ENCODE assay signal across 36 cellular contexts in genomic region chr9:87868175-87868574, GRCh38. TPM values are rescaled to one million over a fixed set of nuclear protein-coding genes. Genes with fewer than 3 reads are reported as not detected.
"Had no signal": no experiment of that assay in that cellular context is flagged by ENCODE, and none has a peak within 500 bp of the region (broad histone marks: within the 10 kb centered on the region; RNA-seq: fewer than 3 reads in every experiment).

No MANE protein-coding gene starts in this region.

- H3K36me3 ChIP-seq: adrenal gland, brain microvascular endothelial cell, breast epithelium had no signal

- H3K4me3 Mint-ChIP-seq: activated B cell treated with CpG ODN at 0.5 μM for 24 hours; activated CD4-positive, alpha-beta memory T cell treated with anti-CD3 and anti-CD28 coated beads for 36 hours; activated CD4-positive, alpha-beta T cell treated with anti-CD3 and anti-CD28 coated beads, Interleukin-2, amount 10 ng/mL, durations not matched to agents 24 days and 14 days; activated CD8-positive, alpha-beta T cell treated with anti-CD3 and anti-CD28 coated beads for 36 hours; activated naive CD8-positive, alpha-beta T cell treated with anti-CD3 and anti-CD28 coated beads for 36 hours; activated T-cell treated with anti-CD3 and anti-CD28 coated beads, Interleukin-2, amount 50 U/mL, for 4 hours; activated T-cell treated with anti-CD3 and anti-CD28 coated beads, Interleukin-2, amount 50 U/mL, for 72 hours; activated T-helper 1 cell treated with anti-CD3 and anti-CD28 coated beads, Interleukin-12 subunit alpha, Interleukin-12 subunit beta, Interleukin-2, Interleukin-4 antibody, amounts not matched to agents 30 ng/mL and 10 ng/mL and 1 ng/mL, durations not matched to agents 14 hours and 24 hours and 36 hours; activated T-helper 17 cell treated with anti-CD3 and anti-CD28 coated beads, Interleukin-2, amount 50 U/mL, for 72 hours; T-helper 1 cell treated with Interleukin-12 subunit alpha and Interleukin-12 subunit beta and Interleukin-4 antibody, amounts not matched to agents 30 μg/mL and 1 μg/mL, for 36 hours; T-helper 2 cell treated with Interferon-gamma antibody and Interleukin-4, amounts not matched to agents 5 μg/mL and 100 μg/mL, for 36 hours had no signal

- ATAC-seq: activated CD8-positive, alpha-beta T cell treated with anti-CD3 and anti-CD28 coated beads for 36 hours; activated naive CD4-positive, alpha-beta T cell treated with anti-CD3 and anti-CD28 coated beads, Interleukin-2, amount 50 U/mL, for 72 hours; activated T-cell treated with anti-CD3 and anti-CD28 coated beads, Interleukin-2, amount 50 U/mL, for 4 hours; activated T-cell treated with anti-CD3 and anti-CD28 coated beads, Interleukin-2, amount 50 U/mL, for 72 hours; activated T-helper 17 cell treated with anti-CD3 and anti-CD28 coated beads, Interleukin-2, amount 50 U/mL, for 72 hours; body of pancreas had no signal

- H3K27me3 Mint-ChIP-seq: activated B cell treated with CpG ODN at 0.5 μM for 24 hours; activated CD8-positive, alpha-beta T cell treated with anti-CD3 and anti-CD28 coated beads for 36 hours; activated naive CD8-positive, alpha-beta T cell treated with anti-CD3 and anti-CD28 coated beads for 36 hours had no signal

- H3K9me3 Mint-ChIP-seq: activated B cell treated with CpG ODN at 0.5 μM for 24 hours; activated CD4-positive, alpha-beta memory T cell treated with anti-CD3 and anti-CD28 coated beads for 36 hours; activated CD4-positive, alpha-beta T cell treated with anti-CD3 and anti-CD28 coated beads, Interleukin-2, amount 10 ng/mL, durations not matched to agents 24 days and 14 days; activated CD8-positive, alpha-beta T cell treated with anti-CD3 and anti-CD28 coated beads for 36 hours; activated naive CD8-positive, alpha-beta T cell treated with anti-CD3 and anti-CD28 coated beads for 36 hours; activated T-cell treated with anti-CD3 and anti-CD28 coated beads, Interleukin-2, amount 50 U/mL, for 4 hours; activated T-helper 1 cell treated with anti-CD3 and anti-CD28 coated beads, Interleukin-12 subunit alpha, Interleukin-12 subunit beta, Interleukin-2, Interleukin-4 antibody, amounts not matched to agents 30 ng/mL and 10 ng/mL and 1 ng/mL, durations not matched to agents 14 hours and 24 hours and 36 hours; activated T-helper 17 cell treated with anti-CD3 and anti-CD28 coated beads, Interleukin-2, amount 50 U/mL, for 72 hours had no signal

- H3K27ac Mint-ChIP-seq: activated B cell treated with CpG ODN at 0.5 μM for 24 hours; activated CD4-positive, alpha-beta memory T cell treated with anti-CD3 and anti-CD28 coated beads for 36 hours; activated CD4-positive, alpha-beta T cell treated with anti-CD3 and anti-CD28 coated beads, Interleukin-2, amount 10 ng/mL, durations not matched to agents 24 days and 14 days; activated CD8-positive, alpha-beta T cell treated with anti-CD3 and anti-CD28 coated beads for 36 hours; activated naive CD4-positive, alpha-beta T cell treated with anti-CD3 and anti-CD28 coated beads, Interleukin-2, amount 50 U/mL, for 72 hours; activated naive CD8-positive, alpha-beta T cell treated with anti-CD3 and anti-CD28 coated beads for 36 hours; activated T-cell treated with anti-CD3 and anti-CD28 coated beads, Interleukin-2, amount 50 U/mL, for 72 hours; activated T-helper 1 cell treated with anti-CD3 and anti-CD28 coated beads, Interleukin-12 subunit alpha, Interleukin-12 subunit beta, Interleukin-2, Interleukin-4 antibody, amounts not matched to agents 30 ng/mL and 10 ng/mL and 1 ng/mL, durations not matched to agents 14 hours and 24 hours and 36 hours; activated T-helper 17 cell treated with anti-CD3 and anti-CD28 coated beads, Interleukin-2, amount 50 U/mL, for 72 hours; T-helper 1 cell treated with Interleukin-12 subunit alpha and Interleukin-12 subunit beta and Interleukin-4 antibody, amounts not matched to agents 30 μg/mL and 1 μg/mL, for 36 hours; T-helper 2 cell treated with Interferon-gamma antibody and Interleukin-4, amounts not matched to agents 5 μg/mL and 100 μg/mL, for 36 hours had no signal

- H3K27me3 ChIP-seq: adrenal gland, body of pancreas, brain microvascular endothelial cell, breast epithelium had no signal

- H3K4me1 Mint-ChIP-seq: activated B cell treated with CpG ODN at 0.5 μM for 24 hours; activated CD4-positive, alpha-beta T cell treated with anti-CD3 and anti-CD28 coated beads, Interleukin-2, amount 10 ng/mL, durations not matched to agents 24 days and 14 days; activated naive CD8-positive, alpha-beta T cell treated with anti-CD3 and anti-CD28 coated beads for 36 hours had no signal

- H3K4me3 ChIP-seq: adrenal gland, body of pancreas, breast epithelium had no signal

- H3K36me3 Mint-ChIP-seq: activated CD4-positive, alpha-beta memory T cell treated with anti-CD3 and anti-CD28 coated beads for 36 hours; activated naive CD4-positive, alpha-beta T cell treated with anti-CD3 and anti-CD28 coated beads, Interleukin-2, amount 50 U/mL, for 72 hours; activated naive CD8-positive, alpha-beta T cell treated with anti-CD3 and anti-CD28 coated beads for 36 hours had no signal

- DNase-seq: activated B cell treated with CpG ODN at 0.5 μM for 24 hours; activated CD4-positive, alpha-beta memory T cell treated with anti-CD3 and anti-CD28 coated beads for 36 hours; activated CD4-positive, alpha-beta T cell treated with anti-CD3 and anti-CD28 coated beads for 4 hours; activated CD4-positive, alpha-beta T cell treated with anti-CD3 and anti-CD28 coated beads, Interleukin-2, amount 10 ng/mL, durations not matched to agents 24 days and 14 days; activated CD4-positive, alpha-beta T cell treated with anti-CD3 and anti-CD28 coated beads, Interleukin-2, amount 50 U/mL, for 1 hour; activated CD4-positive, alpha-beta T cell treated with anti-CD3 and anti-CD28 coated beads, Interleukin-2, amount 50 U/mL, for 4 hours; activated CD4-positive, CD25-positive, alpha-beta regulatory T cell treated with anti-CD3 and anti-CD28 coated beads, Interleukin-2, amount 50 U/mL, for 72 hours; activated CD8-positive, alpha-beta memory T cell treated with anti-CD3 and anti-CD28 coated beads, Interleukin-2, amount 50 U/mL, for 4 hours; activated CD8-positive, alpha-beta T cell treated with anti-CD3 and anti-CD28 coated beads for 36 hours; activated effector memory CD4-positive, alpha-beta T cell treated with anti-CD3 and anti-CD28 coated beads, Interleukin-2, amount 50 U/mL, for 16 hours; activated gamma-delta T cell treated with Interleukin-2 at 50 U/mL for 16 hours; activated naive CD4-positive, alpha-beta T cell; activated naive CD4-positive, alpha-beta T cell treated with anti-CD3 and anti-CD28 coated beads, Interleukin-2, amount 50 U/mL, for 16 hours; activated naive CD8-positive, alpha-beta T cell treated with anti-CD3 and anti-CD28 coated beads for 36 hours; activated T-cell treated with anti-CD3 and anti-CD28 coated beads for 4 hours; activated T-cell treated with anti-CD3 and anti-CD28 coated beads, Interleukin-2, amount 50 U/mL, for 1 hour; activated T-cell treated with anti-CD3 and anti-CD28 coated beads, Interleukin-2, amount 50 U/mL, for 4 hours; activated T-cell treated with anti-CD3 and anti-CD28 coated beads, Interleukin-2, amount 50 U/mL, for 72 hours; amniotic stem cell; aorta; body of pancreas; brain microvascular endothelial cell; central memory CD4-positive, alpha-beta T cell; T-helper 1 cell; T-helper 2 cell; T-helper 9 cell had no signal

RNA-seq across cellular contexts. Expression of gene SPATA31E1, which starts 14.5 kb away (rescaled TPM):
- total RNA-seq: activated B cell treated with CpG ODN at 0.5 μM for 24 hours; activated CD4-positive, alpha-beta memory T cell treated with anti-CD3 and anti-CD28 coated beads for 36 hours; activated CD4-positive, alpha-beta T cell treated with anti-CD3 and anti-CD28 coated beads, Interleukin-2, amount 10 ng/mL, durations not matched to agents 24 days and 14 days; activated CD8-positive, alpha-beta T cell treated with anti-CD3 and anti-CD28 coated beads for 36 hours; activated naive CD4-positive, alpha-beta T cell treated with anti-CD3 and anti-CD28 coated beads, Interleukin-2, amount 50 U/mL, for 72 hours; activated naive CD8-positive, alpha-beta T cell treated with anti-CD3 and anti-CD28 coated beads for 36 hours; activated T-cell treated with anti-CD3 and anti-CD28 coated beads, Interleukin-2, amount 50 U/mL, for 4 hours; activated T-cell treated with anti-CD3 and anti-CD28 coated beads, Interleukin-2, amount 50 U/mL, for 72 hours; activated T-helper 1 cell treated with anti-CD3 and anti-CD28 coated beads, Interleukin-12 subunit alpha, Interleukin-12 subunit beta, Interleukin-2, Interleukin-4 antibody, amounts not matched to agents 30 ng/mL and 10 ng/mL and 1 ng/mL, durations not matched to agents 14 hours and 24 hours and 36 hours; activated T-helper 17 cell treated with anti-CD3 and anti-CD28 coated beads, Interleukin-2, amount 50 U/mL, for 72 hours; adrenal gland; aorta; astrocyte; body of pancreas; breast epithelium; cardiac septum; cerebellum had no signal

RNA-seq across cellular contexts. Expression of gene SPATA31C1, which starts 49.6 kb away (rescaled TPM):
- total RNA-seq: activated B cell treated with CpG ODN at 0.5 μM for 24 hours; activated CD4-positive, alpha-beta memory T cell treated with anti-CD3 and anti-CD28 coated beads for 36 hours; activated CD4-positive, alpha-beta T cell treated with anti-CD3 and anti-CD28 coated beads, Interleukin-2, amount 10 ng/mL, durations not matched to agents 24 days and 14 days; activated CD8-positive, alpha-beta T cell treated with anti-CD3 and anti-CD28 coated beads for 36 hours; activated naive CD4-positive, alpha-beta T cell treated with anti-CD3 and anti-CD28 coated beads, Interleukin-2, amount 50 U/mL, for 72 hours; activated naive CD8-positive, alpha-beta T cell treated with anti-CD3 and anti-CD28 coated beads for 36 hours; activated T-cell treated with anti-CD3 and anti-CD28 coated beads, Interleukin-2, amount 50 U/mL, for 4 hours; activated T-cell treated with anti-CD3 and anti-CD28 coated beads, Interleukin-2, amount 50 U/mL, for 72 hours; activated T-helper 1 cell treated with anti-CD3 and anti-CD28 coated beads, Interleukin-12 subunit alpha, Interleukin-12 subunit beta, Interleukin-2, Interleukin-4 antibody, amounts not matched to agents 30 ng/mL and 10 ng/mL and 1 ng/mL, durations not matched to agents 14 hours and 24 hours and 36 hours; adrenal gland; aorta; astrocyte; body of pancreas; breast epithelium; cardiac septum; cerebellum had no signal
